9 cellular contexts compared by ENCODE assay signal in genomic region chr7:51315393-51316261, GRCh38. TPM values are rescaled to one million over a fixed set of nuclear protein-coding genes. Genes with fewer than 3 reads are reported as not detected.
DNase-seq lines count a peak whose midpoint lies in the region; ATAC-seq and TF ChIP-seq lines count a peak whose summit lies in the region.
"Had no signal": no experiment of that assay in that cellular context is flagged by ENCODE, and none has a peak within 500 bp of the region (broad histone marks: within the 10 kb centered on the region; RNA-seq: fewer than 3 reads in every experiment).

No MANE protein-coding gene starts in this region.

- H3K27ac ChIP-seq in PC-9 (peak overlapping the region; percentile 86), gastroesophageal sphincter (peak overlapping the region; percentile 42 to 89 (median 83)), neuronal stem cell (replicated peaks; ENCODE audit: low read length) (no peak overlapping the region)

- no peaks in the 10 kb centered on the region for H3K27me3 ChIP-seq in PC-9 (ENCODE audit: insufficient read depth, low read depth)
- peaks cover 8% of the 10 kb centered on the region for H3K27me3 ChIP-seq in gastroesophageal sphincter
- H3K27me3 ChIP-seq in neuronal stem cell (ENCODE audit: control insufficient read depth in 3 of 3, insufficient read depth in 3 of 3, low read depth in 1 of 3, low read length in 3 of 3), result peaks cover 0 to 77% (median 31%) of the 10 kb centered on the region in 3 experiments

- CTCF ChIA-PET in PC-9 (lab: Charles Lee), result interaction anchor here (1.0 to 1.3 kb wide), 2 partner anchors 12 to 153 kb away, joined by 3 to 5 read pairs; no protein-coding TSS in a partner anchor

- no peaks in the 10 kb centered on the region for H4K20me1 ChIP-seq in PC-9 (ENCODE audit: insufficient read depth)

- H3K18ac ChIP-seq in neuronal stem cell (ENCODE audit: low read length), result peak overlapping the region; percentile 91

- no peak for TF ChIP-seq EP300 in gastroesophageal sphincter (IDR thresholded peaks at IDR 0.05)

- H3K4me3 ChIP-seq in PC-9 (peak overlapping the region; percentile 71), gastroesophageal sphincter (peak overlapping the region; percentile 50 to 85), neuronal stem cell (ENCODE audit: low read length in 2 of 2) (peak overlapping the region; percentile 32 to 87)

- intact Hi-C loops in PC-9 (cut with micrococcal nuclease; ENCODE audit: unreplicated experiment), result loop anchor here (1.0 to 10.0 kb wide), 5 partner anchors 25 to 781 kb away; no protein-coding TSS in a partner anchor

- H3K9me2 ChIP-seq in PC-9 (ENCODE audit: insufficient read depth), result no peaks in the 10 kb centered on the region

- WGBS in gastroesophageal sphincter (ENCODE audit: low coverage in 1 of 2), 2 donors, result 0 to 38% methylated on average over 4 to 5 of the region's 58 CpGs
- WGBS in neuronal stem cell (ENCODE audit: extremely low coverage in 2 of 2, insufficient read length in 2 of 2, insufficient replicate concordance in 1 of 2), 2 donors, result no CpG with 5 or more reads among the region's 58 CpGs

- POLR2A ChIA-PET in PC-9 (lab: Charles Lee; ENCODE audit: unreplicated experiment), result interaction anchor here (0.6 to 0.8 kb wide), 3 partner anchors 26 to 47 kb away, joined by 3 to 6 read pairs (median 3); no protein-coding TSS in a partner anchor

- H3K4me1 ChIP-seq in PC-9 (replicated peaks; ENCODE audit: insufficient read depth) (peaks cover 34% of the 10 kb centered on the region), gastroesophageal sphincter (peaks cover 0 to 63% (median 3%) of the 10 kb centered on the region in 3 donors), neuronal stem cell (ENCODE audit: control insufficient read depth in 2 of 2, insufficient read depth in 1 of 2, low read depth in 1 of 2, low read length in 2 of 2) (peaks cover 3 to 8% of the 10 kb centered on the region in 2 donors)

- H2AFZ ChIP-seq in PC-9 (peak overlapping the region; percentile 85), neuronal stem cell (ENCODE audit: low read length) (peak overlapping the region; percentile 82)

- no peak overlapping the region for H4K91ac ChIP-seq in neuronal stem cell (ENCODE audit: low read depth, low read length, poor library complexity)

- H3K79me2 ChIP-seq in PC-9 (ENCODE audit: low read depth), result peaks cover 52% of the 10 kb centered on the region

- DNase-seq in GM13977 (ENCODE audit: low spot score), result peak; percentile 30
- DNase-seq in PC-9, result peak; percentile 92 to 98
- peak; percentile 42 for DNase-seq in neuronal stem cell (ENCODE audit: low spot score)
- DNase-seq in NCI-H1694 (lab: John Stamatoyannopoulos, UW), result no peak
- no peak for DNase-seq in COLO829 (ENCODE audit: low spot score)

- H3K36me3 ChIP-seq in PC-9 (ENCODE audit: low read depth) (no peaks in the 10 kb centered on the region), gastroesophageal sphincter (no peaks in the 10 kb centered on the region), neuronal stem cell (replicated peaks in 1 of 2; ENCODE audit: control insufficient read depth in 2 of 2, insufficient read depth in 2 of 2, low read length in 2 of 2) (no peaks in the 10 kb centered on the region)

- peak overlapping the region; percentile 9 for H2BK15ac ChIP-seq in neuronal stem cell (ENCODE audit: low read length)

- no peak overlapping the region for H3K23ac ChIP-seq in neuronal stem cell (ENCODE audit: low read depth, low read length, poor library complexity)

- H2BK120ac ChIP-seq in neuronal stem cell (ENCODE audit: low read depth, low read length), result peak overlapping the region; percentile 90

- H3K9ac ChIP-seq in neuronal stem cell (ENCODE audit: low read depth, low read length, poor library complexity), result peak overlapping the region; percentile 77

- H3K9me3 ChIP-seq in PC-9 (ENCODE audit: insufficient read depth, low read depth) (no peaks in the 10 kb centered on the region), gastroesophageal sphincter (no peaks in the 10 kb centered on the region), neuronal stem cell (replicated peaks in 1 of 2; ENCODE audit: control insufficient read depth in 2 of 2, insufficient read depth in 1 of 2, low read depth in 1 of 2, low read length in 2 of 2) (peaks cover 0 to 9% of the 10 kb centered on the region in 2 donors)

- no peak overlapping the region for H4K8ac ChIP-seq in neuronal stem cell (ENCODE audit: low read depth, low read length)

- in situ Hi-C loops in GM13977 (cut with MboI; ENCODE audit: low pct_unique_long_range_greater_than_20kb, low sequenced_read_pairs, unreplicated experiment), result no loop called here

- BruUV-seq in PC-9 (replicated peaks; lab: Mats Ljungman, UMichigan), result TSS peak; percentile 64

- TF ChIP-seq CTCF in GM13977 (IDR thresholded peaks at IDR 0.05; ENCODE audit: extremely low read depth, insufficient read depth, missing control alignments) (no peak), PC-9 (conservative IDR thresholded peaks at IDR 0.05) (no peak), gastroesophageal sphincter (IDR thresholded peaks at IDR 0.05) (no peak)

- ATAC-seq in gastroesophageal sphincter (peak; percentile 47), HG03342 (IDR thresholded peaks at IDR 0.05; ENCODE audit: unreplicated experiment) (no peak), GM21528 (IDR thresholded peaks at IDR 0.05; ENCODE audit: low FRiP score, unreplicated experiment) (no peak)

- H3K4me2 ChIP-seq in PC-9, result peak overlapping the region; percentile 92
- peak overlapping the region; percentile 99 for H3K4me2 ChIP-seq in neuronal stem cell (ENCODE audit: insufficient read depth, low read length, poor library complexity, severe bottlenecking)

- H3F3A ChIP-seq in PC-9 (ENCODE audit: insufficient read depth, low read depth), result peaks cover 34% of the 10 kb centered on the region

- no peak overlapping the region for H2BK5ac ChIP-seq in neuronal stem cell (ENCODE audit: low read length)

- H2AK5ac ChIP-seq in neuronal stem cell (ENCODE audit: low read depth, low read length), result peak overlapping the region; percentile 36

- peak overlapping the region; percentile 36 for H2BK12ac ChIP-seq in neuronal stem cell (ENCODE audit: low read length)

- H3K4ac ChIP-seq in neuronal stem cell (ENCODE audit: low read length), result no peak overlapping the region

- H3K79me1 ChIP-seq in neuronal stem cell (ENCODE audit: low read depth, low read length), result no peaks in the 10 kb centered on the region

- no peak for TF ChIP-seq POLR2A in gastroesophageal sphincter (IDR thresholded peaks at IDR 0.05)

- peak overlapping the region; percentile 51 for H3K14ac ChIP-seq in neuronal stem cell (ENCODE audit: low read length)

RNA-seq across cellular contexts. Expression of gene COBL, which starts 1.0 kb away (rescaled TPM):
- 49.4 and 51.4 TPM in 2 replicates for total RNA-seq in PC-9 (2021)
- 10 to 100 TPM; 17.2 to 59.7 (median 31.0) TPM for total RNA-seq in gastroesophageal sphincter
- polyA plus RNA-seq in neuronal stem cell (2013, experiment 1 of 2), result 1.5 TPM
- 1.5 TPM for polyA plus RNA-seq in neuronal stem cell (2013, experiment 2 of 2)
- total RNA-seq: glomerular endothelial cell had no signal

Comparison
In these comparisons a context has a peak if more than half of its experiments do, and no peak if none do; other contexts are left out.
1. DNase-seq: peak in GM13977 (single experiment), PC-9 (2 of 2) and neuronal stem cell (single experiment); none in NCI-H1694 (single experiment) and COLO829 (single experiment).
2. Peak in every context shown above with its lines, with median percentiles within 50 percentile points of each other: H3K4me3 ChIP-seq.